In genomic region chr2:148165975-148166374, GRCh38 we compare ENCODE assay signal across 14 cellular contexts.
"Had no signal": no experiment of that assay in that cellular context is flagged by ENCODE, and none has a peak within 500 bp of the region (broad histone marks: within the 10 kb centered on the region; RNA-seq: fewer than 3 reads in every experiment).

No MANE protein-coding gene starts in this region.

- ATAC-seq: left colon, left ventricle myocardium superior, psoas muscle, sciatic nerve had no signal

- H3K4me1 ChIP-seq: esophagus squamous epithelium, psoas muscle had no signal

- H3K36me3 ChIP-seq: esophagus squamous epithelium, neutrophil had no signal

- DNase-seq: effector memory CD4-positive, alpha-beta T cell; esophagus squamous epithelium; foreskin fibroblast; left colon; left ventricle myocardium superior; naive B cell; psoas muscle; retina; stimulated activated CD4-positive, alpha-beta T cell treated with anti-CD3 and anti-CD28 coated beads, Interleukin-2, amount 100 ng/mL, for 24 hours; stimulated activated naive CD4-positive, alpha-beta T cell treated with Interleukin-2 at 50 U/mL for 16 hours had no signal

- H3K27ac ChIP-seq: esophagus squamous epithelium, neutrophil, psoas muscle, skin epidermis had no signal

- H3K4me3 ChIP-seq: esophagus squamous epithelium, lung, psoas muscle, skin epidermis had no signal

- H3K27me3 ChIP-seq: esophagus squamous epithelium, neutrophil had no signal

- H3K9me3 ChIP-seq: esophagus squamous epithelium, neutrophil, psoas muscle had no signal
